29 cellular contexts compared by ENCODE assay signal in genomic region chr4:94426783-94427182, GRCh38.
"Had no signal": no experiment of that assay in that cellular context is flagged by ENCODE, and none has a peak within 500 bp of the region (broad histone marks: within the 10 kb centered on the region; RNA-seq: fewer than 3 reads in every experiment).

No MANE protein-coding gene starts in this region.

- H2AFZ ChIP-seq: hepatocyte had no signal

- ATAC-seq: gastroesophageal sphincter, left cardiac atrium, left ventricle myocardium superior, mucosa of descending colon, right cardiac atrium had no signal

- H3K27ac ChIP-seq: breast epithelium, gastroesophageal sphincter, hepatocyte, thoracic aorta, WERI-Rb-1 had no signal

- H3K36me3 ChIP-seq: breast epithelium, gastroesophageal sphincter, thoracic aorta, WERI-Rb-1 had no signal

- H3K4me3 ChIP-seq: breast epithelium, gastroesophageal sphincter, hepatocyte, mucosa of descending colon, thoracic aorta had no signal

- FAIRE-seq: endometrium, urothelium cell line had no signal

- H3K4me2 ChIP-seq: hepatocyte had no signal

- H3K4me1 ChIP-seq: breast epithelium, gastroesophageal sphincter had no signal

- H3K27ac Mint-ChIP-seq: activated CD4-positive, alpha-beta memory T cell treated with anti-CD3 and anti-CD28 coated beads for 36 hours; activated CD4-positive, alpha-beta T cell treated with anti-CD3 and anti-CD28 coated beads, Interleukin-2, amount 10 ng/mL, durations not matched to agents 24 days and 14 days; activated T-cell treated with anti-CD3 and anti-CD28 coated beads, Interleukin-2, amount 50 U/mL, for 24 hours; nephron had no signal

- H3K27me3 ChIP-seq: breast epithelium, gastroesophageal sphincter, hepatocyte had no signal

- H3K79me2 ChIP-seq: hepatocyte had no signal

- H3K4me1 Mint-ChIP-seq: activated CD4-positive, alpha-beta T cell treated with anti-CD3 and anti-CD28 coated beads, Interleukin-2, amount 10 ng/mL, durations not matched to agents 24 days and 14 days; central memory CD8-positive, alpha-beta T cell had no signal

- H3K4me3 Mint-ChIP-seq: activated CD4-positive, alpha-beta memory T cell treated with anti-CD3 and anti-CD28 coated beads for 36 hours; activated CD4-positive, alpha-beta T cell treated with anti-CD3 and anti-CD28 coated beads, Interleukin-2, amount 10 ng/mL, durations not matched to agents 24 days and 14 days; activated T-cell treated with anti-CD3 and anti-CD28 coated beads, Interleukin-2, amount 50 U/mL, for 24 hours; central memory CD8-positive, alpha-beta T cell; nephron had no signal

- H3K9me3 Mint-ChIP-seq: central memory CD8-positive, alpha-beta T cell had no signal

- DNase-seq: activated CD4-positive, alpha-beta memory T cell treated with anti-CD3 and anti-CD28 coated beads for 36 hours; activated CD4-positive, alpha-beta T cell treated with anti-CD3 and anti-CD28 coated beads, Interleukin-2, amount 10 ng/mL, durations not matched to agents 24 days and 14 days; activated CD4-positive, CD25-positive, alpha-beta regulatory T cell treated with anti-CD3 and anti-CD28 coated beads, Interleukin-2, amount 50 U/mL, for 72 hours; activated CD8-positive, alpha-beta memory T cell treated with anti-CD3 and anti-CD28 coated beads, Interleukin-2, amount 50 U/mL, for 4 hours; activated gamma-delta T cell; activated naive CD4-positive, alpha-beta T cell treated with anti-CD3 and anti-CD28 coated beads, Interleukin-2, amount 50 U/mL, for 16 hours; activated T-cell treated with anti-CD3 and anti-CD28 coated beads, Interleukin-2, amount 50 U/mL, for 24 hours; amygdala; dermis blood vessel endothelial cell; effector CD4-positive, alpha-beta T cell; islet precursor cell; left cardiac atrium; left ventricle myocardium superior; mucosa of descending colon; posterior cingulate gyrus; right cardiac atrium; stimulated activated CD4-positive, alpha-beta T cell treated with anti-CD3 and anti-CD28 coated beads, Interleukin-2, amount 100 ng/mL, for 48 hours; stimulated activated naive CD4-positive, alpha-beta T cell treated with Interleukin-2 at 50 U/mL for 16 hours; T-helper 2 cell; trophoblast cell; WERI-Rb-1 had no signal
